In genomic region chrX:47250017-47250347, GRCh38 we compare ENCODE assay signal across 24 cellular contexts.
"Had no signal": no experiment of that assay in that cellular context is flagged by ENCODE, and none has a peak within 500 bp of the region (broad histone marks: within the 10 kb centered on the region; RNA-seq: fewer than 3 reads in every experiment).

No MANE protein-coding gene starts in this region.

- H3K4me1 Mint-ChIP-seq: activated B cell treated with CpG ODN at 0.5 μM for 24 hours; activated naive CD4-positive, alpha-beta T cell treated with anti-CD3 and anti-CD28 coated beads, Interleukin-2, amount 10 ng/mL, durations not matched to agents 7 days and 5 days; activated naive CD8-positive, alpha-beta T cell treated with anti-CD3 and anti-CD28 coated beads, Interleukin-2, amount 10 ng/mL, durations not matched to agents 7 days and 5 days; stimulated activated memory B cell treated with anti-CD40 and anti-IgM and Interleukin-4, amounts not matched to agents 10 μg/mL and 1 μg/mL and 100 μg/mL, for 72 hours; T-cell had no signal

- H3K27ac Mint-ChIP-seq: activated B cell treated with CpG ODN at 0.5 μM for 24 hours; activated naive CD4-positive, alpha-beta T cell treated with anti-CD3 and anti-CD28 coated beads, Interleukin-2, amount 10 ng/mL, durations not matched to agents 7 days and 5 days; activated naive CD8-positive, alpha-beta T cell treated with anti-CD3 and anti-CD28 coated beads, Interleukin-2, amount 10 ng/mL, durations not matched to agents 7 days and 5 days; T-cell had no signal

- H3K4me3 Mint-ChIP-seq: activated B cell treated with CpG ODN at 0.5 μM for 24 hours; activated naive CD4-positive, alpha-beta T cell treated with anti-CD3 and anti-CD28 coated beads, Interleukin-2, amount 10 ng/mL, durations not matched to agents 7 days and 5 days; activated naive CD8-positive, alpha-beta T cell treated with anti-CD3 and anti-CD28 coated beads, Interleukin-2, amount 10 ng/mL, durations not matched to agents 7 days and 5 days; naive thymus-derived CD4-positive, alpha-beta T cell; stimulated activated memory B cell treated with anti-CD40 and anti-IgM and Interleukin-4, amounts not matched to agents 10 μg/mL and 1 μg/mL and 100 μg/mL, for 72 hours; T-cell; T-helper 2 cell treated with Interferon-gamma antibody and Interleukin-4, amounts not matched to agents 5 μg/mL and 100 μg/mL, for 36 hours had no signal

- ATAC-seq: gastroesophageal sphincter; left colon; naive thymus-derived CD4-positive, alpha-beta T cell; psoas muscle; T-cell had no signal

- H3K9me3 Mint-ChIP-seq: activated naive CD4-positive, alpha-beta T cell treated with anti-CD3 and anti-CD28 coated beads, Interleukin-2, amount 10 ng/mL, durations not matched to agents 7 days and 5 days; activated naive CD8-positive, alpha-beta T cell treated with anti-CD3 and anti-CD28 coated beads, Interleukin-2, amount 10 ng/mL, durations not matched to agents 7 days and 5 days; stimulated activated memory B cell treated with anti-CD40 and anti-IgM and Interleukin-4, amounts not matched to agents 10 μg/mL and 1 μg/mL and 100 μg/mL, for 72 hours; T-helper 2 cell treated with Interferon-gamma antibody and Interleukin-4, amounts not matched to agents 5 μg/mL and 100 μg/mL, for 36 hours had no signal

- DNase-seq: activated B cell treated with CpG ODN at 0.5 μM for 24 hours; activated CD4-positive, alpha-beta T cell treated with anti-CD3 and anti-CD28 coated beads for 4 hours; activated CD8-positive, alpha-beta memory T cell treated with anti-CD3 and anti-CD28 coated beads, Interleukin-2, amount 50 U/mL, for 4 hours; activated effector memory CD4-positive, alpha-beta T cell treated with Interleukin-2 at 50 U/mL for 16 hours; activated naive CD4-positive, alpha-beta T cell treated with anti-CD3 and anti-CD28 coated beads, Interleukin-2, amount 10 ng/mL, durations not matched to agents 7 days and 5 days; activated naive CD8-positive, alpha-beta T cell treated with anti-CD3 and anti-CD28 coated beads, Interleukin-2, amount 10 ng/mL, durations not matched to agents 7 days and 5 days; activated T-cell treated with anti-CD3 and anti-CD28 coated beads, Interleukin-2, amount 50 U/mL, for 1 hour; central memory CD4-positive, alpha-beta T cell; hippocampal formation; left colon; midbrain; naive thymus-derived CD4-positive, alpha-beta T cell; nucleus accumbens; psoas muscle; sigmoid colon; small intestine; stimulated activated CD4-positive, alpha-beta T cell treated with anti-CD3 and anti-CD28 coated beads, Interleukin-4, amount 100 ng/mL, for 24 hours; stomach; T-cell; thyroid gland; upper lobe of left lung had no signal

- H3K27me3 Mint-ChIP-seq: activated B cell treated with CpG ODN at 0.5 μM for 24 hours; activated naive CD4-positive, alpha-beta T cell treated with anti-CD3 and anti-CD28 coated beads, Interleukin-2, amount 10 ng/mL, durations not matched to agents 7 days and 5 days; activated naive CD8-positive, alpha-beta T cell treated with anti-CD3 and anti-CD28 coated beads, Interleukin-2, amount 10 ng/mL, durations not matched to agents 7 days and 5 days; naive thymus-derived CD4-positive, alpha-beta T cell; stimulated activated memory B cell treated with anti-CD40 and anti-IgM and Interleukin-4, amounts not matched to agents 10 μg/mL and 1 μg/mL and 100 μg/mL, for 72 hours had no signal
